ENCODE assay signal across 8 cellular contexts in the genomic region with DNA sequence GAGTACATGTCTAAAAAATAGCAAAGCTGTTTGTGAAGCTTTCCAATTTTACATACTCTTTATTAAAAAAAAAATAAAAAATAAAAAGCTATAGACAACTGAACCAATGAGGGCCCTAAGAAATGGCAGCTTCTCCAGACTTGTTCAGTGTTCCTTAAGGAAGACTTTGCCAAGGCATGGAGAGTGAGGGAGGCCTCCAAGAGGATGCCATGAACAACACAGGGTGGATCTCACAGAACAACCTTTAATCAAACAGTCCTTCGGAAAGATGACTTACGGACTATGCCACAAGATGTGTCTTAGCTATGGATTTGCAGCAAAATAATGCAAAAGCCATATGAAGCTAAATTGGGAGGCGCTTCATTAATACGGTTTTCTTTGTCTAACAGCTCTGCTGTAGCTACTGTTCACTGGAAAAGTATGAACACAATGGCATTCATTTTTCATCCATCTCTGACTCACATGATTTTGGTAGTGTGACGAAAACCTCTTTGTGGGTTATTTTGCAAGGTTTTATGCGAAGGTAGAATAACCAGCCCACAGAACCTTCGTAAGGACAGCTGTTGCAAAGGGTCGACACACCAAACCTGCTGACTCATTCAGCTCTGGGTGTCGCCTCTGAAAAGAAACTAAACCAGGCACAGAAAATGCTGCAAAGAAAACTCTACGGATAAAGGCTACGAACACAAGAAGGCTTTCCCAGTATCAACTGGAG. TPM values are rescaled to one million over a fixed set of nuclear protein-coding genes. Genes with fewer than 3 reads are reported as not detected.
A peak's percentile ranks its signal among the peaks of the same experiment; 100 is the strongest.
DNase-seq lines count a peak whose midpoint lies in the region; ATAC-seq, FAIRE-seq and TF ChIP-seq lines count a peak whose summit lies in the region.

No MANE protein-coding gene starts in this region.

- no peaks in the 10 kb centered on the region for H3K27me3 ChIP-seq in prostate gland (replicated peaks; ENCODE audit: insufficient read depth)

- DNase-seq in GF-D8 (lab: John Stamatoyannopoulos, UW), result peak; percentile 94
- peak; percentile 78 for DNase-seq in SK-MEL-5 (ENCODE audit: low read depth, low spot score)
- DNase-seq in islet precursor cell, result peak; percentile 62
- DNase-seq in prostate gland (ENCODE audit: low spot score), result no peak
- DNase-seq in SK-N-DZ (ENCODE audit: low spot score), result no peak
- no peak for DNase-seq in frontal cortex (ENCODE audit: low spot score in 2 of 2)
- no peak for DNase-seq in ureter (ENCODE audit: low spot score)

- TF ChIP-seq POLR2A in prostate gland (IDR thresholded peaks at IDR 0.05), result no peak

- no peak for FAIRE-seq in frontal cortex (lab: Jason Lieb, UNC)

- ATAC-seq in HG02678 (IDR thresholded peaks at IDR 0.05; ENCODE audit: unreplicated experiment), result peak; percentile 84

- no peak overlapping the region for H3K27ac ChIP-seq in prostate gland

- no peaks in the 10 kb centered on the region for H3K9me3 ChIP-seq in prostate gland

- H3K4me3 ChIP-seq in prostate gland, result no peak overlapping the region

- in situ Hi-C loops in SK-MEL-5 (cut with HindIII; ENCODE audit: low pct_unique_long_range_greater_than_20kb, low sequenced_read_pairs), result no loop called here

- no peaks in the 10 kb centered on the region for H3K4me1 ChIP-seq in prostate gland (replicated peaks)

- 74% methylated on average over 11 of the region's 11 CpGs for WGBS in prostate gland

- no peaks in the 10 kb centered on the region for H3K36me3 ChIP-seq in prostate gland

- no peak for TF ChIP-seq CTCF in prostate gland (IDR thresholded peaks at IDR 0.05)

- intact Hi-C loops in prostate gland (cut with DNase I), result no loop called here

RNA-seq across cellular contexts. Expression of a gene that starts 27.7 kb away (rescaled TPM):
- total RNA-seq in SK-MEL-5 (2014; rRNA removed; shearing (Covaris generic)), result 0.24 and 0.45 TPM in 2 replicates
- polyA plus RNA-seq in SK-MEL-5 (2015; cell fraction: cytosol; rRNA removed), result 0.57 and 0.95 TPM in 2 replicates
- polyA plus RNA-seq in SK-MEL-5 (2015; cell fraction: nucleus; rRNA removed), result 0.18 and 0.26 TPM in 2 replicates
- 10 to 100 TPM; 46.1 to 52.4 TPM for total RNA-seq in prostate gland
- 5.8 and 5.9 TPM in 2 replicates for polyA plus RNA-seq in SK-N-DZ (2014; cell fraction: cytosol; rRNA removed)
- 4.6 TPM in 2 replicates for polyA plus RNA-seq in SK-N-DZ (2014; cell fraction: nucleus; rRNA removed)
- 73.4 TPM for total RNA-seq in frontal cortex
- total RNA-seq in ureter, result 26.4 TPM

Comparison
In these comparisons a context has a peak if more than half of its experiments do, and no peak if none do; other contexts are left out.
1. DNase-seq: peak in GF-D8 (single experiment), SK-MEL-5 (single experiment) and islet precursor cell (single experiment); none in prostate gland (single experiment), SK-N-DZ (single experiment), frontal cortex (0 of 2) and ureter (single experiment).
2. RNA of a gene that starts 27.7 kb away (total RNA-seq): 73.4 TPM in frontal cortex (single experiment), 46.1 to 52.4 TPM in prostate gland and 26.4 TPM in ureter (single experiment); 0.24 to 0.45 TPM in SK-MEL-5; every median in the first group is over 10 times any median in the second.